ENCODE assay signal across 2 cellular contexts in the genomic region with DNA sequence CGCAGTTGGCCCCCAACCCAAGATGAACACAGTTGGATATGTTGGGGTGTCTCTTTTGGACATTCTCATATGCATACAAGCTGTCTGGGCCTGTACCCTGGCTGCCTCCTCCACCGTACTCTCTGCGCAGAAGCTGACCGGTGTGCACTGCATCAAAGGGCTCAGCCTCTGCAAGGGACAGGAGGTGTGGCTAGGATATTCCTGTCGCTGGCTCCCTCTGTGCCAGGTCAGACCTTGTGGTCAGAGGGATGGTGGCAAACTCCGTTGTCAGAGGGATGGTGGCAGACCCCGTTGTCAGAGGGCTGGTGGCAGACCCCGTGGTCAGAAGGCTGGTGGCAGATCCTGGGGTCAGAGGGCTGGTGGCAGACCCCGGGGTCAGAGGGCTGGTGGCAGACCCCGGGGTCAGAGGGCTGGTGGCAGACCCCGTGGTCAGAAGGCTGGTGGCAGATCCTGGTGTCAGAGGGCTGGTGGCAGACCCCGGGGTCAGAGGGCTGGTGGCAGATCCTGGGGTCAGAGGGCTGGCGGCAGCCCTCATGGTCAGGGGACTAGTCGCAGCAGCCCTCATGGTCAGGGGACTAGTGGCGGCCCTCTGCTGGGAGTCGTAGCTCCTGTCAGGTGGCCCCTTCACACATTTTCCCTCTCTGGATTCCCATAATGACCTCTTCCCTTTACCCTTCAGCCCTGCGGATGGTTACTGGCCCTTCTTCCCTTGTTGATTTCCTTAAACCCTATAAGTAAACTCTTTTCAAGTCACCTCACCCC.
TF ChIP-seq lines count a peak whose summit lies in the region.

No MANE protein-coding gene starts in this region.

TF ChIP-seq in liver, 16 proteins besides CTCF, POLR2A, EP300 and RAD21:
- TF ChIP-seq, protein P1, sequence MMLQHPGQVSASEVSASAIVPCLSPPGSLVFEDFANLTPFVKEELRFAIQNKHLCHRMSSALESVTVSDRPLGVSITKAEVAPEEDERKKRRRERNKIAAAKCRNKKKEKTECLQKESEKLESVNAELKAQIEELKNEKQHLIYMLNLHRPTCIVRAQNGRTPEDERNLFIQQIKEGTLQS (IDR thresholded peaks at IDR 0.05): no peak
- no peak for TF ChIP-seq HNF4A (conservative IDR thresholded peaks at IDR 0.05)
- TF ChIP-seq NR2F2 (IDR thresholded peaks at IDR 0.05): peak; percentile 75

TF ChIP-seq in K562, 482 proteins besides CTCF, POLR2A, EP300 and RAD21:
- no peak for TF ChIP-seq GABPB1 (CRISPR knock-in tag; IDR thresholded peaks at IDR 0.05)
- TF ChIP-seq, protein P2, sequence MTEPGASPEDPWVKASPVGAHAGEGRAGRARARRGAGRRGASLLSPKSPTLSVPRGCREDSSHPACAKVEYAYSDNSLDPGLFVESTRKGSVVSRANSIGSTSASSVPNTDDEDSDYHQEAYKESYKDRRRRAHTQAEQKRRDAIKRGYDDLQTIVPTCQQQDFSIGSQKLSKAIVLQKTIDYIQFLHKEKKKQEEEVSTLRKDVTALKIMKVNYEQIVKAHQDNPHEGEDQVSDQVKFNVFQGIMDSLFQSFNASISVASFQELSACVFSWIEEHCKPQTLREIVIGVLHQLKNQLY (CRISPR knock-in tag; conservative IDR thresholded peaks at IDR 0.05): no peak
- no peak for TF ChIP-seq MYBL2 (IDR thresholded peaks at IDR 0.05; ENCODE audit: low read depth)
- no peak for TF ChIP-seq MYBL2 (CRISPR knock-in tag; IDR thresholded peaks at IDR 0.05; ENCODE audit: borderline replicate concordance)
- TF ChIP-seq ZNF584 (CRISPR knock-in tag; IDR thresholded peaks at IDR 0.05; ENCODE audit: low read depth): no peak
- no peak for TF ChIP-seq SP2 (IDR thresholded peaks at IDR 0.05; ENCODE audit: extremely low read depth, low read depth, low read length, poor library complexity, severe bottlenecking)
- no peak for TF ChIP-seq CBX2 (IDR thresholded peaks at IDR 0.05; ENCODE audit: insufficient read depth, low read length, poor library complexity, severe bottlenecking)
- no peak for TF ChIP-seq POLR3G (IDR thresholded peaks at IDR 0.05; ENCODE audit: extremely low read depth, insufficient read length, insufficient replicate concordance)
- no peak for TF ChIP-seq PHTF2 (CRISPR knock-in tag; IDR thresholded peaks at IDR 0.05)
- no peak for TF ChIP-seq TEAD1 (CRISPR knock-in tag; IDR thresholded peaks at IDR 0.05)
- no peak for TF ChIP-seq HMG20A (CRISPR knock-in tag; conservative IDR thresholded peaks at IDR 0.05)
- no peak for TF ChIP-seq ZNF3 (CRISPR knock-in tag; IDR thresholded peaks at IDR 0.05)
- TF ChIP-seq, protein P3, sequence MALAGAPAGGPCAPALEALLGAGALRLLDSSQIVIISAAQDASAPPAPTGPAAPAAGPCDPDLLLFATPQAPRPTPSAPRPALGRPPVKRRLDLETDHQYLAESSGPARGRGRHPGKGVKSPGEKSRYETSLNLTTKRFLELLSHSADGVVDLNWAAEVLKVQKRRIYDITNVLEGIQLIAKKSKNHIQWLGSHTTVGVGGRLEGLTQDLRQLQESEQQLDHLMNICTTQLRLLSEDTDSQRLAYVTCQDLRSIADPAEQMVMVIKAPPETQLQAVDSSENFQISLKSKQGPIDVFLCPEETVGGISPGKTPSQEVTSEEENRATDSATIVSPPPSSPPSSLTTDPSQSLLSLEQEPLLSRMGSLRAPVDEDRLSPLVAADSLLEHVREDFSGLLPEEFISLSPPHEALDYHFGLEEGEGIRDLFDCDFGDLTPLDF (CRISPR knock-in tag; IDR thresholded peaks at IDR 0.05): no peak
- TF ChIP-seq POLR2AphosphoS2 (IDR thresholded peaks at IDR 0.05; ENCODE audit: low read length): no peak
- no peak for TF ChIP-seq SETDB1 (IDR thresholded peaks at IDR 0.05; ENCODE audit: low read length)
